Comparison of ENCODE assay signal across 25 cellular contexts in genomic region chr10:119917777-119918176, GRCh38. TPM values are rescaled to one million over a fixed set of nuclear protein-coding genes. Genes with fewer than 3 reads are reported as not detected.
A peak's percentile ranks its signal among the peaks of the same experiment; 100 is the strongest.
DNase-seq lines count a peak whose midpoint lies in the region; ATAC-seq, FAIRE-seq and TF ChIP-seq lines count a peak whose summit lies in the region.
"Had no signal": no experiment of that assay in that cellular context is flagged by ENCODE, and none has a peak within 500 bp of the region (broad histone marks: within the 10 kb centered on the region; RNA-seq: fewer than 3 reads in every experiment).

No MANE protein-coding gene starts in this region.

- H3F3A ChIP-seq in Loucy (ENCODE audit: low read depth): no peaks in the 10 kb centered on the region

- no peaks in the 10 kb centered on the region for H4K20me1 ChIP-seq in Loucy (ENCODE audit: insufficient read depth, low read length, poor library complexity, severe bottlenecking)

- DNase-seq in D721Med (ENCODE audit: insufficient read length, low spot score) (no peak), adipocyte (ENCODE audit: low read depth) (peak; percentile 36), foreskin keratinocyte (no peak), GOT3 (lab: John Stamatoyannopoulos, UW) (no peak)
- DNase-seq: activated CD4-positive, CD25-positive, alpha-beta regulatory T cell; activated CD8-positive, alpha-beta memory T cell treated with anti-CD3 and anti-CD28 coated beads for 24 hours; activated naive CD8-positive, alpha-beta T cell treated with anti-CD3 and anti-CD28 coated beads, Interleukin-2, amount 10 ng/mL, durations not matched to agents 7 days and 5 days; Caco-2; EL; left cardiac atrium; NCI-H2107; NCI-H526; PC-9; stimulated activated CD4-positive, alpha-beta T cell treated with anti-CD3 and anti-CD28 coated beads, Interleukin-4, amount 100 ng/mL, for 1 hour; stimulated activated naive CD8-positive, alpha-beta T cell treated with anti-CD3 and anti-CD28 coated beads, Interleukin-15, amount 100 ng/mL, for 72 hours had no signal

- TF ChIP-seq CTCF in D721Med (IDR thresholded peaks at IDR 0.05; ENCODE audit: insufficient read depth, missing control alignments): peak; percentile 4
- peak; percentile 33; the same call in 1 of the 2 replicates for TF ChIP-seq CTCF in Loucy (conservative IDR thresholded peaks at IDR 0.05; ENCODE audit: low read length)
- TF ChIP-seq CTCF in foreskin keratinocyte (conservative IDR thresholded peaks at IDR 0.05): peak; percentile 41

- ATAC-seq in foreskin keratinocyte (no peak), HG03196 (IDR thresholded peaks at IDR 0.05; ENCODE audit: unreplicated experiment) (no peak), GM18873 (IDR thresholded peaks at IDR 0.05; ENCODE audit: low FRiP score, unreplicated experiment) (no peak), GM21447 (IDR thresholded peaks at IDR 0.05; ENCODE audit: unreplicated experiment) (no peak)
- ATAC-seq: gastroesophageal sphincter; left cardiac atrium; stimulated activated naive CD8-positive, alpha-beta T cell treated with anti-CD3 and anti-CD28 coated beads, Interleukin-15, amount 100 ng/mL, for 72 hours had no signal

- H3K4me3 ChIP-seq in Loucy (ENCODE audit: low read length, poor library complexity, severe bottlenecking) (no peak overlapping the region), adipocyte (ENCODE audit: low read length) (no peak overlapping the region)
- H3K4me3 ChIP-seq: gastroesophageal sphincter, PC-9, SJSA1, skin epidermis had no signal

- H3K27me3 ChIP-seq in Loucy (ENCODE audit: insufficient read depth, low read length, poor library complexity, severe bottlenecking) (no peaks in the 10 kb centered on the region), adipocyte (replicated peaks; ENCODE audit: control insufficient read depth, insufficient read depth, low read length) (no peaks in the 10 kb centered on the region), foreskin keratinocyte (no peaks in the 10 kb centered on the region)
- H3K27me3 ChIP-seq: gastroesophageal sphincter, SJSA1 had no signal

- H3K27ac ChIP-seq in foreskin keratinocyte: no peak overlapping the region
- H3K27ac ChIP-seq: gastroesophageal sphincter, PC-9, SJSA1, skin epidermis had no signal

- no peak for FAIRE-seq in D721Med (lab: Jason Lieb, UNC)
- FAIRE-seq: bronchial epithelial cell, endothelial cell of umbilical vein, GM19239 had no signal

- H3K36me3 ChIP-seq in Loucy (ENCODE audit: insufficient read depth, low read length) (peaks cover 50% of the 10 kb centered on the region), adipocyte (ENCODE audit: control insufficient read depth, insufficient read depth, low read length, severe bottlenecking) (peaks cover 99% of the 10 kb centered on the region)

- H2AFZ ChIP-seq in Loucy (ENCODE audit: low read length): no peak overlapping the region
- H2AFZ ChIP-seq: PC-9 had no signal

- H3K9me2 ChIP-seq in Loucy (replicated peaks; ENCODE audit: low read depth, low read length): no peaks in the 10 kb centered on the region

- H3K9ac ChIP-seq in Loucy (ENCODE audit: low read depth, low read length, poor library complexity, severe bottlenecking): no peak overlapping the region
- H3K9ac ChIP-seq in adipocyte (ENCODE audit: low read length): no peak overlapping the region

- no peak overlapping the region for H3K4me2 ChIP-seq in Loucy (ENCODE audit: low read depth, low read length, poor library complexity, severe bottlenecking)
- H3K4me2 ChIP-seq: PC-9 had no signal

- H3K79me2 ChIP-seq in Loucy (ENCODE audit: insufficient read depth, low read length): no peaks in the 10 kb centered on the region

- H3K4me1 ChIP-seq in Loucy (ENCODE audit: insufficient read depth, low read length, poor library complexity, severe bottlenecking) (no peaks in the 10 kb centered on the region), adipocyte (ENCODE audit: control insufficient read depth, insufficient read depth, low read length) (no peaks in the 10 kb centered on the region), foreskin keratinocyte (peaks cover 10% of the 10 kb centered on the region)
- H3K4me1 ChIP-seq: Caco-2, gastroesophageal sphincter, SJSA1 had no signal

- no peaks in the 10 kb centered on the region for H3K9me3 ChIP-seq in Loucy (ENCODE audit: insufficient read depth, low read depth, low read length)
- H3K9me3 ChIP-seq in adipocyte (ENCODE audit: control insufficient read depth, low read length): no peaks in the 10 kb centered on the region
- H3K9me3 ChIP-seq: Caco-2, gastroesophageal sphincter, SJSA1 had no signal

RNA-seq across cellular contexts. Expression of gene SEC23IP, which starts 25.2 kb away (rescaled TPM):
- total RNA-seq in foreskin keratinocyte: 33.4 and 35.8 TPM in 2 replicates
- polyA plus RNA-seq in foreskin keratinocyte: 11.0 and 11.8 TPM in 2 replicates

RNA-seq across cellular contexts. Expression of gene MCMBP, which starts 45.1 kb away (rescaled TPM):
- 78.7 and 86.0 TPM in 2 replicates for total RNA-seq in foreskin keratinocyte
- polyA plus RNA-seq in foreskin keratinocyte: 36.0 and 46.2 TPM in 2 replicates
